In genomic region chr3:53130179-53131135, GRCh38 we compare ENCODE assay signal across 8 cellular contexts. TPM values are rescaled to one million over a fixed set of nuclear protein-coding genes. Genes with fewer than 3 reads are reported as not detected.
A peak's percentile ranks its signal among the peaks of the same experiment; 100 is the strongest.
DNase-seq lines count a peak whose midpoint lies in the region; ATAC-seq and TF ChIP-seq lines count a peak whose summit lies in the region.

RFT1 (minus strand) TSS chr3:53130435; CDS start chr3:53130400, 35 bp downstream.

- no peak for TF ChIP-seq CTCF in hepatocyte (IDR thresholded peaks at IDR 0.05; ENCODE audit: poor library complexity)

- peak; percentile 81 for DNase-seq in NCI-H2029 treated with DMSO at 0.1 percent for 48 hours (lab: John Stamatoyannopoulos, UW)
- DNase-seq in T1000 (lab: John Stamatoyannopoulos, UW) = peak; percentile 87
- DNase-seq in astrocyte of the hippocampus (ENCODE audit: low read depth, low spot score) = peak; percentile 98
- DNase-seq in hepatocyte (ENCODE audit: low spot score) = peak; percentile 99
- peak; percentile 85 for DNase-seq in renal cortical epithelial cell (ENCODE audit: low read depth)

- H3K4me3 ChIP-seq in hepatocyte = peak within 1 kb of the TSS; percentile 79

- peak within 1 kb of the TSS; percentile 95 for H3K27ac ChIP-seq in hepatocyte

- no peaks in the 10 kb centered on the region for H3K9me2 ChIP-seq in hepatocyte (replicated peaks; ENCODE audit: insufficient read depth)

- no peaks in the 10 kb centered on the region for H4K20me1 ChIP-seq in hepatocyte (ENCODE audit: insufficient read depth, poor library complexity, severe bottlenecking)

- peaks cover 21% of the 10 kb centered on the region for H3K79me2 ChIP-seq in hepatocyte

- 5% methylated on average over 40 of the region's 41 CpGs for WGBS in hepatocyte (ENCODE audit: low lambda C conversion rate, missing lambda C conversion rate)

- H3K9me3 ChIP-seq in hepatocyte (ENCODE audit: low read depth) = no peaks in the 10 kb centered on the region

- no peaks in the 10 kb centered on the region for H3K36me3 ChIP-seq in hepatocyte (replicated peaks; ENCODE audit: insufficient read depth, low read depth)

- ATAC-seq in GM18499 (IDR thresholded peaks at IDR 0.05; ENCODE audit: insufficient read depth, unreplicated experiment) = peak; percentile 54
- peak; percentile 89 for ATAC-seq in HG02970 (IDR thresholded peaks at IDR 0.05; ENCODE audit: low FRiP score, unreplicated experiment)
- ATAC-seq in GM18520 (IDR thresholded peaks at IDR 0.05; ENCODE audit: unreplicated experiment) = no peak

- peak within 1 kb of the TSS; percentile 96 for H2AFZ ChIP-seq in hepatocyte

- H3K4me1 ChIP-seq in hepatocyte (ENCODE audit: insufficient read depth) = peaks cover 11% of the 10 kb centered on the region

- peak within 1 kb of the TSS; percentile 92 for H3K4me2 ChIP-seq in hepatocyte

- no peaks in the 10 kb centered on the region for H3K27me3 ChIP-seq in hepatocyte

RNA-seq across cellular contexts. Expression of gene RFT1, which starts in this region (rescaled TPM):
- 15.9 and 18.5 TPM in 2 replicates for total RNA-seq in hepatocyte
- polyA plus RNA-seq in hepatocyte = 23.1 and 32.0 TPM in 2 replicates
- 15.0 and 16.5 TPM in 2 replicates for total RNA-seq in renal cortical epithelial cell
